24 cellular contexts compared by ENCODE assay signal in the genomic region with DNA sequence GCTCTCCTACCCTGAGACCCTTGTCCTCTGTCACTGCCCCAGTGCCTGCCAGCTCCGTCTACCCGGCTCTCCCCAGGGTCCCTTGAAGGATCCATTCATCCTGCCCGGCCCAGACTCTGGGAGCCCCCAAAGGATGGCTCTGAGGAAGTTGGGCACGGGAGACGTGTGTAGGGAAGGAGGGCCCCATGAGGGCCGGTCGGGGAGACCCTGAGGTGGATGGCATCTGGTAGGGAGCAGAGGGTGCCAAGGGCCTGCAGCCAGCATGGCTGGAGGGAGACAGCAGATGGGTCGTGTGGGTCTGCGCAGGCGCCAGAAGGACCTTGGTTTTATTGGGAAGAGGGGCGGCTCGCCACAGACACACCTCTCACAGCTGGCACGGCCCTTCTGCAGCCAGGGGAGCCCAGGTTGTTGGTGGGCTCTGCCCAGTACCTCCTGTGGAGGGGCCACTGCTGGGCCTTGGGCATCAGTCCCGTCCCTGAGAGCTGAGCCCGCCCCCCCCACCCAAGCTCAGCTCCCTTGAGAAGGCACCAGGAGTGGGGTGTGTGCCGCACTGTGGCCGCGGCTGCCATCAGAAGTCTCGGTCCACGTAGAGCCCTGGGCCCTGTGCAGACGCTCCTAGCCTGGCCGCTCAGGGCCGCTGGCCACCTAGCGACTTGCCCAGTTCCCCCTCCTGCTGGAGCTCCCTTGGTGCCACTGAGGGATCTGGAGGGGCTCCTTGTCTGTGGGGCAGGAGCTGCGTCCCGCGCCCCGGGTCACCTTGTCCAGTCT.
"Had no signal": no experiment of that assay in that cellular context is flagged by ENCODE, and none has a peak within 500 bp of the region (broad histone marks: within the 10 kb centered on the region; RNA-seq: fewer than 3 reads in every experiment).

No MANE protein-coding gene starts in this region.

- H3K4me3 ChIP-seq: colonic mucosa, esophagus squamous epithelium, gastrocnemius medialis, heart right ventricle, left lung, lower lobe of right lung had no signal

- H3K4me1 ChIP-seq: colonic mucosa, left lung, lower lobe of right lung had no signal

- DNase-seq: colonic mucosa; cortex of kidney; effector CD8-positive, alpha-beta T cell; effector memory CD8-positive, alpha-beta T cell; endodermal cell; erythroblast; esophagus squamous epithelium; foreskin fibroblast; foreskin melanocyte; gastrocnemius medialis; glutamatergic neuron; hippocampal formation; immature natural killer cell; islet precursor cell; left cardiac atrium; left ventricle myocardium superior; lower lobe of right lung; mesenchymal stem cell; naive thymus-derived CD4-positive, alpha-beta T cell had no signal

- H3K27ac ChIP-seq: colonic mucosa, epithelial cell of prostate, esophagus squamous epithelium, heart right ventricle, left lung, lower lobe of right lung had no signal

- FAIRE-seq: endometrium had no signal

- H3K27me3 ChIP-seq: colonic mucosa, esophagus squamous epithelium, gastrocnemius medialis, heart right ventricle, left lung had no signal

- ATAC-seq: effector memory CD8-positive, alpha-beta T cell; esophagus mucosa; gastrocnemius medialis; heart right ventricle; left cardiac atrium; left lung; left ventricle myocardium superior; lower lobe of right lung; naive thymus-derived CD4-positive, alpha-beta T cell had no signal

- H3K9me3 ChIP-seq: colonic mucosa, esophagus squamous epithelium, gastrocnemius medialis, heart right ventricle, left lung, lower lobe of right lung had no signal
